Comparison of ENCODE assay signal across 8 cellular contexts in the genomic region with DNA sequence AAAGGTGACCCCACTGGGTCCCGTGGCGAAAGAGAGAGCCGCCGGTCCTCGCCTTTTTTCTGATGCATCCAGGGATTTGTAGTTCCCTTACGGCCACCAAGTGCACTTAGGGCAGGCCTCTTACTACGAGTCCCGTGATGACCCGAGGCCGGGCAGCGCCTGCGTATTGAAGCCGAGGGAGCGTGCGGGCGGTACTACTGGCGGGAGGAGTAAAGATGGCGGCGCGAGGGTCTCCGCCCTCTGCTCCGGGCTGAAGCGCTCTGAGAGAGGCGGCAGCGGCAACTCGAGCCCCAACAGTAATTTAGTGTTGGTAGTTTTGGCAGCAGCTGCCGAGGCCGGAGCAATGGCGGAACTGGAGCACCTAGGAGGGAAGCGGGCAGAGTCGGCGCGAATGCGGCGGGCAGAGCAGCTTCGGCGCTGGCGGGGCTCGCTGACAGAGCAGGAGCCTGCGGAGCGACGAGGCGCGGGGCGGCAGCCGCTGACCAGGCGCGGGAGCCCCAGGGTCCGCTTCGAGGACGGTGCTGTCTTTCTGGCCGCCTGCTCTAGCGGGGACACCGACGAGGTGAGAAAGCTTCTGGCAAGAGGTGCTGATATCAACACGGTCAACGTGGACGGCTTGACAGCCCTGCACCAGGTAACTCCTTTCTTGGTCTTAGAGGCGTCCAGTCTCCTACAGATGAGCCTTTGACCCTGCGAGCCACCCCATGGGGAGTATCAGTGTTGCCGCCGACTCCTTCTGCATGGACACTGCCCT. TPM values are rescaled to one million over a fixed set of nuclear protein-coding genes. Genes with fewer than 3 reads are reported as not detected.
DNase-seq lines count a peak whose midpoint lies in the region; ATAC-seq and TF ChIP-seq lines count a peak whose summit lies in the region.

TSS of gene PPP1R12B (plus strand) at position 191 of the 754 bp plus-strand sequence. CDS start at position 344, 153 bp downstream.

- peaks cover 2 to 20% (median 11%) of the 10 kb centered on the region in 4 donors for H3K4me1 ChIP-seq in liver (ENCODE audit: control insufficient read depth in 4 of 4, insufficient read depth in 4 of 4, low read length in 3 of 4)

- H3K27ac ChIP-seq in C4-2B = peak within 1 kb of the TSS; percentile 81
- H3K27ac ChIP-seq in liver (ENCODE audit: low read depth in 1 of 2, low read length in 2 of 2) = peak within 1 kb of the TSS; percentile 95 to 97

- peak within 1 kb of the TSS; percentile 84 to 92 for H3K9ac ChIP-seq in liver (ENCODE audit: low read depth in 1 of 2, low read length in 2 of 2)

- DNase-seq in NCI-H774 (lab: John Stamatoyannopoulos, UW) = peak; percentile 99
- peak; percentile 91 to 94 for DNase-seq in activated CD4-positive, alpha-beta T cell treated with anti-CD3 and anti-CD28 coated beads, Interleukin-2, amount 50 U/mL, for 4 hours
- peak; percentile 99 for DNase-seq in dermis blood vessel endothelial cell
- DNase-seq in stimulated activated CD4-positive, alpha-beta T cell treated with anti-CD3 and anti-CD28 coated beads, Interleukin-4, amount 100 ng/mL, for 24 hours = peak; percentile 97

- ATAC-seq in GM19395 (IDR thresholded peaks at IDR 0.05; ENCODE audit: unreplicated experiment) (peak; percentile 96), HG03565 (IDR thresholded peaks at IDR 0.05; ENCODE audit: unreplicated experiment) (peak; percentile 92)

- H3K27me3 ChIP-seq in liver (ENCODE audit: control insufficient read depth in 4 of 4, insufficient read depth in 4 of 4, low read length in 3 of 4) = no peaks in the 10 kb centered on the region

- under 1% methylated on average over 62 of the region's 62 CpGs for WGBS in liver

- H3K36me3 ChIP-seq in liver (ENCODE audit: control insufficient read depth in 4 of 4, insufficient read depth in 3 of 4, low read depth in 1 of 4, low read length in 3 of 4) = no peaks in the 10 kb centered on the region

- TF ChIP-seq CTCF in C4-2B (conservative IDR thresholded peaks at IDR 0.05) (no peak), liver (IDR thresholded peaks at IDR 0.05; ENCODE audit: low read depth, low read length, missing input control) (no peak)

- peak; percentile 6 to 9 for TF ChIP-seq RAD21 in liver (IDR thresholded peaks at IDR 0.05)

- peak within 1 kb of the TSS; percentile 74 to 98 (median 86) for H3K4me3 ChIP-seq in liver (ENCODE audit: low read depth in 1 of 3, low read length in 3 of 3)

- H3K9me3 ChIP-seq in liver (ENCODE audit: control insufficient read depth in 4 of 4, low read length in 3 of 4) = no peaks in the 10 kb centered on the region

TF ChIP-seq in liver, 16 proteins besides CTCF, POLR2A, EP300 and RAD21:
- TF ChIP-seq SP1 (IDR thresholded peaks at IDR 0.05) = peak; percentile 92
- no peak for TF ChIP-seq HNF4G (IDR thresholded peaks at IDR 0.05)
- TF ChIP-seq ZBTB33 (IDR thresholded peaks at IDR 0.05) = peak; percentile 81
- TF ChIP-seq TAF1 (conservative IDR thresholded peaks at IDR 0.05) = peak; percentile 56
- no peak for TF ChIP-seq ATF3 (IDR thresholded peaks at IDR 0.05)
- TF ChIP-seq JUND (IDR thresholded peaks at IDR 0.05) = peak in 1 of 2 donors; percentile 81
- no peak for TF ChIP-seq FOXA1 (IDR thresholded peaks at IDR 0.05)
- TF ChIP-seq, protein P1, sequence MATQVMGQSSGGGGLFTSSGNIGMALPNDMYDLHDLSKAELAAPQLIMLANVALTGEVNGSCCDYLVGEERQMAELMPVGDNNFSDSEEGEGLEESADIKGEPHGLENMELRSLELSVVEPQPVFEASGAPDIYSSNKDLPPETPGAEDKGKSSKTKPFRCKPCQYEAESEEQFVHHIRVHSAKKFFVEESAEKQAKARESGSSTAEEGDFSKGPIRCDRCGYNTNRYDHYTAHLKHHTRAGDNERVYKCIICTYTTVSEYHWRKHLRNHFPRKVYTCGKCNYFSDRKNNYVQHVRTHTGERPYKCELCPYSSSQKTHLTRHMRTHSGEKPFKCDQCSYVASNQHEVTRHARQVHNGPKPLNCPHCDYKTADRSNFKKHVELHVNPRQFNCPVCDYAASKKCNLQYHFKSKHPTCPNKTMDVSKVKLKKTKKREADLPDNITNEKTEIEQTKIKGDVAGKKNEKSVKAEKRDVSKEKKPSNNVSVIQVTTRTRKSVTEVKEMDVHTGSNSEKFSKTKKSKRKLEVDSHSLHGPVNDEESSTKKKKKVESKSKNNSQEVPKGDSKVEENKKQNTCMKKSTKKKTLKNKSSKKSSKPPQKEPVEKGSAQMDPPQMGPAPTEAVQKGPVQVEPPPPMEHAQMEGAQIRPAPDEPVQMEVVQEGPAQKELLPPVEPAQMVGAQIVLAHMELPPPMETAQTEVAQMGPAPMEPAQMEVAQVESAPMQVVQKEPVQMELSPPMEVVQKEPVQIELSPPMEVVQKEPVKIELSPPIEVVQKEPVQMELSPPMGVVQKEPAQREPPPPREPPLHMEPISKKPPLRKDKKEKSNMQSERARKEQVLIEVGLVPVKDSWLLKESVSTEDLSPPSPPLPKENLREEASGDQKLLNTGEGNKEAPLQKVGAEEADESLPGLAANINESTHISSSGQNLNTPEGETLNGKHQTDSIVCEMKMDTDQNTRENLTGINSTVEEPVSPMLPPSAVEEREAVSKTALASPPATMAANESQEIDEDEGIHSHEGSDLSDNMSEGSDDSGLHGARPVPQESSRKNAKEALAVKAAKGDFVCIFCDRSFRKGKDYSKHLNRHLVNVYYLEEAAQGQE (IDR thresholded peaks at IDR 0.05) = peak; percentile 72
- peak; percentile 10 for TF ChIP-seq FOXA2 (IDR thresholded peaks at IDR 0.05)
- peak; percentile 59 to 61 for TF ChIP-seq HNF4A (conservative IDR thresholded peaks at IDR 0.05)
- TF ChIP-seq, protein P2, sequence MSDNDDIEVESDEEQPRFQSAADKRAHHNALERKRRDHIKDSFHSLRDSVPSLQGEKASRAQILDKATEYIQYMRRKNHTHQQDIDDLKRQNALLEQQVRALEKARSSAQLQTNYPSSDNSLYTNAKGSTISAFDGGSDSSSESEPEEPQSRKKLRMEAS (IDR thresholded peaks at IDR 0.05) = peak; percentile 83
- TF ChIP-seq EGR1 (IDR thresholded peaks at IDR 0.05; ENCODE audit: low read depth in 2 of 2) = no peak
- TF ChIP-seq YY1 (IDR thresholded peaks at IDR 0.05) = peak; percentile 99
- peak; percentile 96 for TF ChIP-seq NR2F2 (IDR thresholded peaks at IDR 0.05)
- TF ChIP-seq GABPA (IDR thresholded peaks at IDR 0.05 in 1 of 2, conservative IDR thresholded peaks at IDR 0.05 in 1 of 2) = peak in 1 of 2 donors; percentile 50
- TF ChIP-seq RXRA (IDR thresholded peaks at IDR 0.05) = peak; percentile 79 to 91

RNA-seq across cellular contexts. Expression of gene PPP1R12B, which starts in this region (rescaled TPM):
- total RNA-seq in dermis blood vessel endothelial cell = 12.1 and 15.8 TPM in 2 replicates
- 10 to 100 TPM; 13.3 to 31.6 TPM for total RNA-seq in liver
- 1 to 10 TPM; 4.0 to 6.0 TPM for polyA plus RNA-seq in liver

Comparison
In these comparisons a context has a peak if more than half of its experiments do, and no peak if none do; other contexts are left out.
1. Peak in every context shown above with its lines: DNase-seq, ATAC-seq, H3K4me3 ChIP-seq and H3K27ac ChIP-seq.